ENCODE assay signal across 8 cellular contexts in genomic region chr1:153990468-153991150, GRCh38. TPM values are rescaled to one million over a fixed set of nuclear protein-coding genes. Genes with fewer than 3 reads are reported as not detected.
DNase-seq lines count a peak whose midpoint lies in the region; ATAC-seq and TF ChIP-seq lines count a peak whose summit lies in the region.

Gene RPS27 (plus strand): TSS chr1:153990762. CDS start chr1:153990797, 35 bp downstream.

- intact Hi-C loops in left lung (cut with DNase I) = no loop called here

- peaks cover 25% of the 10 kb centered on the region for H4K20me1 ChIP-seq in BLaER1

- peaks cover 40% of the 10 kb centered on the region for H3K36me3 ChIP-seq in BLaER1
- H3K36me3 ChIP-seq in left lung = peaks cover 0 to 41% of the 10 kb centered on the region in 2 donors

- peak within 1 kb of the TSS; percentile 91 for H3K4me2 ChIP-seq in BLaER1

- no peak for TF ChIP-seq CTCF in left lung (IDR thresholded peaks at IDR 0.05)

- peak within 1 kb of the TSS; percentile 99 for H3K9ac ChIP-seq in BLaER1

- no peaks in the 10 kb centered on the region for H3K9me3 ChIP-seq in BLaER1
- H3K9me3 ChIP-seq in left lung = no peaks in the 10 kb centered on the region

- H3K4me3 ChIP-seq in BLaER1 (peak within 1 kb of the TSS; percentile 85), left lung (peak within 1 kb of the TSS; percentile 62 to 76)

- ATAC-seq in GM19328 (IDR thresholded peaks at IDR 0.05; ENCODE audit: unreplicated experiment) = peak; percentile 71
- ATAC-seq in HG03565 (IDR thresholded peaks at IDR 0.05; ENCODE audit: unreplicated experiment) = peak; percentile 80
- peak; percentile 64 for ATAC-seq in left lung

- DNase-seq in NCI-H774 (lab: John Stamatoyannopoulos, UW) (peak; percentile 97), dermis blood vessel endothelial cell (peak; percentile 98), left lung (peak; percentile 87 to 91)
- DNase-seq in activated CD4-positive, alpha-beta T cell treated with anti-CD3 and anti-CD28 coated beads, Interleukin-2, amount 50 U/mL, for 4 hours = peak; percentile 78 to 84
- peak; percentile 75 to 77 for DNase-seq in stimulated activated CD4-positive, alpha-beta T cell treated with anti-CD3 and anti-CD28 coated beads, Interleukin-2, amount 100 ng/mL, for 48 hours

- peaks cover 51% of the 10 kb centered on the region for H3K4me1 ChIP-seq in BLaER1
- H3K4me1 ChIP-seq in left lung = peaks cover 22 to 40% of the 10 kb centered on the region in 2 donors

- H3K27ac ChIP-seq in BLaER1 = peak within 1 kb of the TSS; percentile 99
- peak within 1 kb of the TSS; percentile 87 to 93 for H3K27ac ChIP-seq in left lung

- H3K27me3 ChIP-seq in BLaER1 (no peaks in the 10 kb centered on the region), left lung (no peaks in the 10 kb centered on the region)

RNA-seq across cellular contexts. Expression of gene RPS27, which starts in this region (rescaled TPM):
- 348 and 1,017 TPM in 2 replicates for total RNA-seq in dermis blood vessel endothelial cell
- total RNA-seq in left lung = 1,000 to 10,000 TPM; 1,116 to 1,380 TPM

Comparison
In these comparisons a context has a peak if more than half of its experiments do, and no peak if none do; other contexts are left out.
1. Peak in every context shown above with its lines: DNase-seq, ATAC-seq, H3K4me3 ChIP-seq and H3K27ac ChIP-seq.